Comparison of ENCODE assay signal across 10 cellular contexts in the genomic region with DNA sequence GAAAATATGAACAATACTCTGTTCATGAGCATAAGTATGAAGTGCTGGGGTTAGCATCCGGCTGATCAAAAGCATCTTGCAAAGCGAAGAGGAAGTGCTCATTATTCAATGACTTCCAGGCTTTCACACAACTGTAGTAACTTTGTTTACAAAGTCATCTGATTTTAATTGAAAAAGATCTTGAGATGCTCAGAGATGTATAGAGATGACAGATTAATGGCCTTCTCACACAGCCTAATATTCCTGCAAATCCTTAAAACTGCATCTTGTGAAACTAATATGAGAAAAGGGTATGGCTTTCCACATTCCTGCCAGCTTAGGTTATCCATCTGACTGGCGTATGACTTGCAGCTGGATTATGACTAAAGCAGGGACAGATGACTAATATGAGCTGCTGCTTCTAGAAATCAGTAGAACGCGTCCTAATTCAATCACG.
DNase-seq lines count a peak whose midpoint lies in the region; ATAC-seq and TF ChIP-seq lines count a peak whose summit lies in the region.
"Had no signal": no experiment of that assay in that cellular context is flagged by ENCODE, and none has a peak within 500 bp of the region (broad histone marks: within the 10 kb centered on the region; RNA-seq: fewer than 3 reads in every experiment).

No MANE protein-coding gene starts in this region.

- no peak overlapping the region for H3K4me3 ChIP-seq in IMR-90 (ENCODE audit: insufficient read depth, low read depth, low read length)
- no peak overlapping the region for H3K4me3 ChIP-seq in cardiac fibroblast (replicated peaks in 1 of 2; ENCODE audit: low read depth in 2 of 2, low read length in 2 of 2)
- H3K4me3 ChIP-seq in mesodermal cell (ENCODE audit: extremely low read depth, insufficient read depth, low read length, poor library complexity, severe bottlenecking), result no peak overlapping the region
- H3K4me3 ChIP-seq: GM23338 had no signal

- 0 out of 3 replicates have a peak overlapping the region, but pooled peaks have one; percentile 5 for H2BK15ac ChIP-seq in IMR-90 (ENCODE audit: low read depth, low read length)

- H2BK20ac ChIP-seq in IMR-90 (ENCODE audit: low read depth, low read length), result 0 out of 2 replicates have a peak overlapping the region, but pooled peaks have one; percentile 49

- H2AK9ac ChIP-seq in IMR-90 (replicated peaks; ENCODE audit: low read depth, low read length, poor library complexity), result no peak overlapping the region

- H4K5ac ChIP-seq in IMR-90 (ENCODE audit: low read depth, low read length), result no peak overlapping the region

- peaks cover 12 to 18% of the 10 kb centered on the region in 2 donors for H3K9me3 Mint-ChIP-seq in stimulated activated naive CD8-positive, alpha-beta T cell treated with anti-CD3 and anti-CD28 coated beads, Interleukin-15, amount 100 ng/mL, for 72 hours

- no peak overlapping the region for H3K27ac ChIP-seq in IMR-90 (ENCODE audit: insufficient read depth, low read length)
- H3K27ac ChIP-seq in mesodermal cell (ENCODE audit: low read depth, low read length, severe bottlenecking), result peak overlapping the region; percentile 55

- peak overlapping the region; percentile 14; the same call in 1 of the 2 replicates for H3K4me2 ChIP-seq in IMR-90 (ENCODE audit: low read depth, low read length)
- H3K4me2 ChIP-seq: GM23338 had no signal

- H3K9me1 ChIP-seq in IMR-90 (ENCODE audit: insufficient read depth, low read length), result no peaks in the 10 kb centered on the region

- TF ChIP-seq POLR2A in IMR-90 (IDR thresholded peaks at IDR 0.05; ENCODE audit: low read depth, low read length), result no peak

- no peak for TF ChIP-seq RAD21 in IMR-90 (IDR thresholded peaks at IDR 0.05; ENCODE audit: low read length)

- H4K20me1 ChIP-seq in IMR-90 (ENCODE audit: insufficient read depth, low read length), result no peaks in the 10 kb centered on the region

- in situ Hi-C loops in IMR-90 (cut with MboI; ENCODE audit: low sequenced_read_pairs), result no loop called here

- H3K27me3 ChIP-seq in IMR-90 (ENCODE audit: control insufficient read depth, insufficient read depth, low read length), result no peaks in the 10 kb centered on the region

- ATAC-seq in IMR-90 (ENCODE audit: low read depth) (peak; percentile 96), GM19467 (IDR thresholded peaks at IDR 0.05; ENCODE audit: unreplicated experiment) (no peak)
- ATAC-seq in stimulated activated naive CD8-positive, alpha-beta T cell treated with anti-CD3 and anti-CD28 coated beads, Interleukin-15, amount 100 ng/mL, for 72 hours, result no peak
- ATAC-seq: GM23338 had no signal

- H3K9ac ChIP-seq in IMR-90 (ENCODE audit: low read depth, low read length), result no peak overlapping the region

- DNase-seq in AG09319 (ENCODE audit: extremely low read depth, low read depth) (peak; percentile 70), IMR-90 (peak; percentile 96), cardiac fibroblast (ENCODE audit: low read depth in 2 of 2) (peak; percentile 80 to 92), HK-2 (ENCODE audit: unreplicated experiment) (no peak), D341Med (ENCODE audit: low spot score) (no peak)
- DNase-seq in stimulated activated naive CD8-positive, alpha-beta T cell treated with anti-CD3 and anti-CD28 coated beads, Interleukin-15, amount 100 ng/mL, for 72 hours, result no peak
- DNase-seq: KBM-7 had no signal

- H3K4ac ChIP-seq in IMR-90 (ENCODE audit: low read depth, low read length), result no peak overlapping the region

- POLR2A ChIA-PET in IMR-90 (lab: Charles Lee; ENCODE audit: unreplicated experiment), result no interaction called here

- CTCF ChIA-PET in IMR-90 (lab: Yijun Ruan, JAX), result no interaction called here

- no TSS peak for BruUV-seq in IMR-90 (replicated peaks; lab: Mats Ljungman, UMichigan)

- TF ChIP-seq CTCF in AG09319 (IDR thresholded peaks at IDR 0.05; ENCODE audit: low read depth, low read length), result no peak
- no peak for TF ChIP-seq CTCF in IMR-90 (conservative IDR thresholded peaks at IDR 0.05; ENCODE audit: low read depth, low read length)
- no peak for TF ChIP-seq CTCF in cardiac fibroblast (IDR thresholded peaks at IDR 0.05; ENCODE audit: low read depth, low read length)

- H2BK120ac ChIP-seq in IMR-90 (ENCODE audit: low read depth, low read length), result 0 out of 2 replicates have a peak overlapping the region, but pooled peaks have one; percentile 2

- H3K79me1 ChIP-seq in IMR-90 (ENCODE audit: low read depth in 1 of 2, low read length in 2 of 2), result no peaks in the 10 kb centered on the region

- no peak overlapping the region for H3K56ac ChIP-seq in IMR-90 (ENCODE audit: extremely low read depth, insufficient read depth, low read length)

- intact Hi-C loops in IMR-90 (cut with micrococcal nuclease), result no loop called here

- H3K4me1 Mint-ChIP-seq in stimulated activated naive CD8-positive, alpha-beta T cell treated with anti-CD3 and anti-CD28 coated beads, Interleukin-15, amount 100 ng/mL, for 72 hours, result peaks cover 17% of the 10 kb centered on the region

- H3K9me3 ChIP-seq in IMR-90 (ENCODE audit: control insufficient read depth, insufficient read depth, low read length) (no peaks in the 10 kb centered on the region), mesodermal cell (ENCODE audit: control insufficient read depth, low read length) (no peaks in the 10 kb centered on the region)

- no peaks in the 10 kb centered on the region for H3K27me3 Mint-ChIP-seq in stimulated activated naive CD8-positive, alpha-beta T cell treated with anti-CD3 and anti-CD28 coated beads, Interleukin-15, amount 100 ng/mL, for 72 hours

- H3K36me3 ChIP-seq in IMR-90 (ENCODE audit: control insufficient read depth, insufficient read depth, low read length) (no peaks in the 10 kb centered on the region), mesodermal cell (ENCODE audit: control insufficient read depth, insufficient read depth, low read length) (no peaks in the 10 kb centered on the region)

- no CpG with 5 or more reads among the region's 6 CpGs for WGBS in IMR-90 (ENCODE audit: extremely low coverage in 2 of 2, insufficient read length in 1 of 2), 2 experiments
- 71% methylated on average over 1 of the region's 6 CpGs; no CpG with 5 or more reads in 1 of the 2 experiments for WGBS in mesodermal cell (ENCODE audit: insufficient coverage in 2 of 2), 2 experiments

- H3K14ac ChIP-seq in IMR-90 (replicated peaks; ENCODE audit: low read depth, low read length), result no peak overlapping the region

- 0 out of 4 replicates have a peak overlapping the region, but pooled peaks of 1 of the 2 experiments have one; percentile 14 for H4K8ac ChIP-seq in IMR-90 (ENCODE audit: low read depth in 2 of 2, low read length in 2 of 2)

- H3K4me3 Mint-ChIP-seq in stimulated activated naive CD8-positive, alpha-beta T cell treated with anti-CD3 and anti-CD28 coated beads, Interleukin-15, amount 100 ng/mL, for 72 hours, result peak overlapping the region in 1 of 2 donors; percentile 18
- H3K4me3 Mint-ChIP-seq: GM23338 had no signal

- H3K23ac ChIP-seq in IMR-90 (ENCODE audit: low read depth, low read length), result no peak overlapping the region

- no peak overlapping the region for H2AFZ ChIP-seq in IMR-90 (replicated peaks; ENCODE audit: low read length, poor library complexity)
- H2AFZ ChIP-seq: GM23338 had no signal

- no peak overlapping the region for H2AK5ac ChIP-seq in IMR-90 (ENCODE audit: low read depth, low read length)

- dilution Hi-C loops in IMR-90 (cut with HindIII; ENCODE audit: low sequenced_read_pairs, unreplicated experiment), result no loop called here

- no peak overlapping the region for H4K91ac ChIP-seq in IMR-90 (ENCODE audit: insufficient read depth, low read depth, low read length)

- H3K18ac ChIP-seq in IMR-90 (ENCODE audit: low read depth, low read length), result peak overlapping the region; percentile 25; the same call in 1 of the 2 replicates

- H3K27ac Mint-ChIP-seq in stimulated activated naive CD8-positive, alpha-beta T cell treated with anti-CD3 and anti-CD28 coated beads, Interleukin-15, amount 100 ng/mL, for 72 hours, result no peak overlapping the region
- H3K27ac Mint-ChIP-seq: GM23338 had no signal

- no peak overlapping the region for H2BK5ac ChIP-seq in IMR-90 (ENCODE audit: low read depth, low read length, poor library complexity, severe bottlenecking)

- H3K4me1 ChIP-seq in IMR-90 (ENCODE audit: control insufficient read depth, insufficient read depth, low read length), result peaks cover 2% of the 10 kb centered on the region
- H3K4me1 ChIP-seq in mesodermal cell (ENCODE audit: control insufficient read depth, insufficient read depth, low read length, poor library complexity, severe bottlenecking), result no peaks in the 10 kb centered on the region

TF ChIP-seq in IMR-90, 13 proteins besides CTCF, POLR2A, EP300 and RAD21:
- peak; percentile 39; the same call in 1 of the 2 replicates for TF ChIP-seq BHLHE40 (IDR thresholded peaks at IDR 0.05; ENCODE audit: low read depth, low read length)
- TF ChIP-seq CEBPB (IDR thresholded peaks at IDR 0.05; ENCODE audit: low read depth, low read length), result peak; percentile 69
- TF ChIP-seq FOS (IDR thresholded peaks at IDR 0.05; ENCODE audit: low read depth, low read length), result peak; percentile 81
- no peak for TF ChIP-seq NFE2L2 (IDR thresholded peaks at IDR 0.05; ENCODE audit: low read depth, low read length)
TF ChIP-seq in IMR-90: peak in this region for 3.

Comparison
In these comparisons a context has a peak if more than half of its experiments do, and no peak if none do; other contexts are left out.
1. DNase-seq: peak in AG09319 (single experiment), IMR-90 (single experiment) and cardiac fibroblast (2 of 2); none in stimulated activated naive CD8-positive, alpha-beta T cell treated with anti-CD3 and anti-CD28 coated beads, Interleukin-15, amount 100 ng/mL, for 72 hours (0 of 2), HK-2 (single experiment) and D341Med (single experiment).